Comparison of ENCODE assay signal across 8 cellular contexts in genomic region chr19:1131718-1132552, GRCh38. TPM values are rescaled to one million over a fixed set of nuclear protein-coding genes. Genes with fewer than 3 reads are reported as not detected.
DNase-seq lines count a peak whose midpoint lies in the region; ATAC-seq lines count a peak whose summit lies in the region.

No MANE protein-coding gene starts in this region.

- H3K27ac ChIP-seq in rectal smooth muscle tissue (ENCODE audit: low read depth, low read length) = peak overlapping the region; percentile 72
- H3K27ac ChIP-seq in urinary bladder (ENCODE audit: low read depth) = peak overlapping the region; percentile 97

- H3K36me3 ChIP-seq in adipocyte (ENCODE audit: control insufficient read depth, insufficient read depth, low read length, severe bottlenecking) (peaks cover 50% of the 10 kb centered on the region), rectal smooth muscle tissue (ENCODE audit: control insufficient read depth, insufficient read depth, low read length) (peaks cover 2% of the 10 kb centered on the region), urinary bladder (ENCODE audit: insufficient read depth) (no peaks in the 10 kb centered on the region)

- ATAC-seq in GM18520 (IDR thresholded peaks at IDR 0.05; ENCODE audit: unreplicated experiment) (peak; percentile 30), HG03175 (IDR thresholded peaks at IDR 0.05; ENCODE audit: unreplicated experiment) (peak; percentile 47), left ventricle myocardium superior (peak; percentile 85)

- DNase-seq in T follicular helper cell (ENCODE audit: low read depth) (peak; percentile 77), adipocyte (ENCODE audit: low read depth) (peak; percentile 93), left ventricle myocardium superior (peak; percentile 92), NCI-H1694 (lab: John Stamatoyannopoulos, UW) (no peak)

- peak overlapping the region; percentile 98 for H3K9ac ChIP-seq in adipocyte (ENCODE audit: low read length)
- H3K9ac ChIP-seq in rectal smooth muscle tissue (ENCODE audit: low read length) = peak overlapping the region; percentile 76

- H3K4me1 ChIP-seq in adipocyte (ENCODE audit: control insufficient read depth, insufficient read depth, low read length) = peaks cover 50% of the 10 kb centered on the region
- H3K4me1 ChIP-seq in rectal smooth muscle tissue (ENCODE audit: control insufficient read depth, insufficient read depth, low read length) = peaks cover 4% of the 10 kb centered on the region
- H3K4me1 ChIP-seq in urinary bladder (ENCODE audit: insufficient read depth) = peaks cover 6% of the 10 kb centered on the region

- H3K4me3 ChIP-seq in adipocyte (ENCODE audit: low read length) (peak overlapping the region; percentile 93), rectal smooth muscle tissue (ENCODE audit: low read length) (peak overlapping the region; percentile 65), urinary bladder (ENCODE audit: low read depth, low read length) (peak overlapping the region; percentile 56)

- H3K27me3 ChIP-seq in adipocyte (replicated peaks; ENCODE audit: control insufficient read depth, insufficient read depth, low read length) (no peaks in the 10 kb centered on the region), rectal smooth muscle tissue (ENCODE audit: control insufficient read depth, insufficient read depth, low read length) (no peaks in the 10 kb centered on the region)

- H3K9me3 ChIP-seq in adipocyte (ENCODE audit: control insufficient read depth, low read length) = no peaks in the 10 kb centered on the region

- WGBS in urinary bladder = 2% methylated on average over 64 of the region's 64 CpGs

- intact Hi-C loops in left ventricle myocardium superior (cut with micrococcal nuclease) = no loop called here

RNA-seq across cellular contexts. Expression of gene GPX4, which starts 28.1 kb away (rescaled TPM):
- total RNA-seq in left ventricle myocardium superior (337 TPM), urinary bladder (71.3 TPM)
- 452 TPM for polyA plus RNA-seq in urinary bladder

RNA-seq across cellular contexts. Expression of gene POLR2E, which starts 36.8 kb away (rescaled TPM):
- total RNA-seq in left ventricle myocardium superior (148 TPM), urinary bladder (35.2 TPM)
- polyA plus RNA-seq in urinary bladder = 255 TPM

RNA-seq across cellular contexts. Expression of gene SBNO2, which starts 42.1 kb away (rescaled TPM):
- total RNA-seq in left ventricle myocardium superior (18.7 TPM), urinary bladder (7.6 TPM)
- 44.8 TPM for polyA plus RNA-seq in urinary bladder

Comparison
In these comparisons a context has a peak if more than half of its experiments do, and no peak if none do; other contexts are left out.
1. ATAC-seq: peak in every context shown above with its lines; median percentile 85 in left ventricle myocardium superior; 47 in HG03175; 30 in GM18520.